ENCODE assay signal across 12 cellular contexts in the genomic region with DNA sequence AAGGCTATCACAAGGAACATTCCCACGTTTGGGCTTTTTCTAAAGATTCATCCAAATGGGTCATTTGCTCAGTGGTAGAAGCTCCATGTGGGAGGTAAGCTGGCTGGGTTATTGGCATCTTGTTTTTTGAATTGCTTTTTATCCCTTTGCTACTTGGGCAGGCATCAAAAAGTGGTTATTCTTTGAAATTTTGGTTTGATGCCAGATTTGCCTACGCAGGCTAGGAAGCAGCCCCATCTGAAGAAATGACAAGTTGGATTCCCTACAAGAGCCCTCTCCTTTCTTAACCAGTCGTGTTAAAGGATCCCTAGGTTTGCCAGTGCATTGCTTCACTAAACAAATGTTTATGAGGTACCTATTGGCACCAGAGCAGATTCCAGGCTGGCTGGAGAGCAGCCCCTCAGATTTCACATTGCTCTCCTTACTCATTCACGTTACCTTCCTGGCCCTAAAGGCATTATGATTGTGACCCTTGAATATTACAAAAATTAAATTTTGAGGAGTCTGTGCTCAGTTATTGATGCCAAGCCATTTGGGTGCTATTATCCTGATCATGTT. TPM values are rescaled to one million over a fixed set of nuclear protein-coding genes. Genes with fewer than 3 reads are reported as not detected.
DNase-seq lines count a peak whose midpoint lies in the region; ATAC-seq, FAIRE-seq and TF ChIP-seq lines count a peak whose summit lies in the region.
"Had no signal": no experiment of that assay in that cellular context is flagged by ENCODE, and none has a peak within 500 bp of the region (broad histone marks: within the 10 kb centered on the region; RNA-seq: fewer than 3 reads in every experiment).

No MANE protein-coding gene starts in this region.

- peak overlapping the region; percentile 14 to 72 (median 65) for H3K27ac Mint-ChIP-seq in CD4-positive, CD25-positive, alpha-beta regulatory T cell
- no peak overlapping the region for H3K27ac Mint-ChIP-seq in GM23338
- H3K27ac Mint-ChIP-seq in naive thymus-derived CD4-positive, alpha-beta T cell = peak overlapping the region; percentile 62 to 89 (median 79)
- no peak overlapping the region for H3K27ac Mint-ChIP-seq in activated T-helper 2 cell treated with anti-CD3 and anti-CD28 coated beads, Interferon-gamma antibody, Interleukin-2, Interleukin-4, amounts not matched to agents 10 μg/mL and 5 μg/mL and 100 μg/mL, durations not matched to agents 14 hours and 24 hours and 36 hours

- no peak overlapping the region for H2AFZ ChIP-seq in GM23338

- no peaks in the 10 kb centered on the region for H3K9me2 ChIP-seq in GM23338 (ENCODE audit: insufficient read depth)
- H3K9me2 ChIP-seq: SK-N-SH had no signal

- TF ChIP-seq POLR2A in upper lobe of left lung (IDR thresholded peaks at IDR 0.05) = no peak

- H3K36me3 Mint-ChIP-seq in CD4-positive, CD25-positive, alpha-beta regulatory T cell = peaks cover 39% of the 10 kb centered on the region
- H3K36me3 Mint-ChIP-seq in GM23338 (ENCODE audit: low read depth) = peaks cover 81% of the 10 kb centered on the region
- peaks cover 4 to 36% (median 29%) of the 10 kb centered on the region in 5 donors for H3K36me3 Mint-ChIP-seq in naive thymus-derived CD4-positive, alpha-beta T cell
- H3K36me3 Mint-ChIP-seq in activated T-helper 2 cell treated with anti-CD3 and anti-CD28 coated beads, Interferon-gamma antibody, Interleukin-2, Interleukin-4, amounts not matched to agents 10 μg/mL and 5 μg/mL and 100 μg/mL, durations not matched to agents 14 hours and 24 hours and 36 hours (ENCODE audit: low read depth) = peaks cover 77% of the 10 kb centered on the region

- no peak for FAIRE-seq in small intestine (lab: Jason Lieb, UNC)

- no peak overlapping the region for H3K27ac ChIP-seq in CD4-positive, CD25-positive, alpha-beta regulatory T cell (ENCODE audit: insufficient read depth, low read length, poor library complexity, severe bottlenecking)
- H3K27ac ChIP-seq in GM23338 (ENCODE audit: low read depth) = 0 out of 2 replicates have a peak overlapping the region, but pooled peaks have one; percentile 32
- peak overlapping the region; percentile 45 for H3K27ac ChIP-seq in naive thymus-derived CD4-positive, alpha-beta T cell (ENCODE audit: low read depth, low read length)
- no peak overlapping the region for H3K27ac ChIP-seq in small intestine (ENCODE audit: low read depth in 1 of 2, low read length in 1 of 2)
- H3K27ac ChIP-seq in upper lobe of left lung = peak overlapping the region in 2 of 4 donors; percentile 38 to 49

- in situ Hi-C loops in astrocyte of the cerebellum (cut with HindIII; ENCODE audit: low sequenced_read_pairs) = no loop called here

- no peaks in the 10 kb centered on the region for H3K9me3 Mint-ChIP-seq in CD4-positive, CD25-positive, alpha-beta regulatory T cell
- H3K9me3 Mint-ChIP-seq in GM23338 = no peaks in the 10 kb centered on the region
- H3K9me3 Mint-ChIP-seq in naive thymus-derived CD4-positive, alpha-beta T cell = peaks cover 0 to 2% (median 0%) of the 10 kb centered on the region in 11 donors
- no peaks in the 10 kb centered on the region for H3K9me3 Mint-ChIP-seq in activated T-helper 2 cell treated with anti-CD3 and anti-CD28 coated beads, Interferon-gamma antibody, Interleukin-2, Interleukin-4, amounts not matched to agents 10 μg/mL and 5 μg/mL and 100 μg/mL, durations not matched to agents 14 hours and 24 hours and 36 hours
- H3K9me3 Mint-ChIP-seq: activated B cell treated with CpG ODN at 0.5 μM for 24 hours; activated T-cell treated with anti-CD3 and anti-CD28 coated beads, Interleukin-2, amount 50 U/mL, for 72 hours had no signal

- ATAC-seq in CD4-positive, CD25-positive, alpha-beta regulatory T cell (ENCODE audit: low read depth in 2 of 2) = no peak
- ATAC-seq in GM23338 (no peak), upper lobe of left lung (ENCODE audit: low FRiP score in 2 of 2) (no peak)
- no peak for ATAC-seq in naive thymus-derived CD4-positive, alpha-beta T cell

- H3K4me1 ChIP-seq in CD4-positive, CD25-positive, alpha-beta regulatory T cell (ENCODE audit: control insufficient read depth, insufficient read depth, low read length, poor library complexity, severe bottlenecking) = peaks cover 25% of the 10 kb centered on the region
- H3K4me1 ChIP-seq in GM23338 (ENCODE audit: insufficient read depth) (no peaks in the 10 kb centered on the region), small intestine (ENCODE audit: control insufficient read depth in 2 of 2, insufficient read depth in 1 of 2, low read depth in 1 of 2, low read length in 1 of 2) (peaks cover 0 to 5% of the 10 kb centered on the region in 2 donors), upper lobe of left lung (peaks cover 14 to 32% (median 24%) of the 10 kb centered on the region in 4 donors)
- H3K4me1 ChIP-seq in naive thymus-derived CD4-positive, alpha-beta T cell (ENCODE audit: control insufficient read depth in 2 of 2, insufficient read depth in 2 of 2, low read length in 2 of 2) = peaks cover 26 to 33% of the 10 kb centered on the region in 2 donors

- H3K36me3 ChIP-seq in CD4-positive, CD25-positive, alpha-beta regulatory T cell (ENCODE audit: control insufficient read depth, insufficient read depth, low read length) = peaks cover 80% of the 10 kb centered on the region
- H3K36me3 ChIP-seq in GM23338 (ENCODE audit: insufficient read depth) (peaks cover 58% of the 10 kb centered on the region), small intestine (ENCODE audit: control insufficient read depth in 2 of 2, insufficient read depth in 2 of 2, low read length in 2 of 2) (peaks cover 31 to 45% of the 10 kb centered on the region in 2 donors), upper lobe of left lung (peaks cover 16 to 89% (median 52%) of the 10 kb centered on the region in 4 donors)
- H3K36me3 ChIP-seq in naive thymus-derived CD4-positive, alpha-beta T cell (ENCODE audit: control insufficient read depth in 2 of 3, insufficient read depth in 3 of 3, low read length in 3 of 3) = peaks cover 17 to 69% (median 28%) of the 10 kb centered on the region in 3 experiments

- DNase-seq in CD4-positive, CD25-positive, alpha-beta regulatory T cell = no peak
- DNase-seq in GM23338 (ENCODE audit: low spot score) (no peak), astrocyte of the cerebellum (ENCODE audit: low read depth) (peak; percentile 47), hepatic stellate cell (ENCODE audit: low spot score) (no peak), small intestine (no peak), upper lobe of left lung (no peak)
- DNase-seq in naive thymus-derived CD4-positive, alpha-beta T cell = no peak
- no peak for DNase-seq in activated T-helper 2 cell treated with anti-CD3 and anti-CD28 coated beads, Interferon-gamma antibody, Interleukin-2, Interleukin-4, amounts not matched to agents 10 μg/mL and 5 μg/mL and 100 μg/mL, durations not matched to agents 14 hours and 24 hours and 36 hours (ENCODE audit: low spot score)
- DNase-seq: activated B cell treated with CpG ODN at 0.5 μM for 24 hours, SK-N-SH had no signal

- TF ChIP-seq CTCF in GM23338 (conservative IDR thresholded peaks at IDR 0.05; ENCODE audit: low read depth in 2 of 2) (no peak), astrocyte of the cerebellum (IDR thresholded peaks at IDR 0.05; ENCODE audit: low read depth, low read length, missing control alignments) (no peak), upper lobe of left lung (IDR thresholded peaks at IDR 0.05) (no peak)

- H3K4me2 ChIP-seq in GM23338 = no peak overlapping the region
- H3K4me2 ChIP-seq: SK-N-SH, smooth muscle cell had no signal

- POLR2A ChIA-PET in naive thymus-derived CD4-positive, alpha-beta T cell (lab: Charles Lee) = interaction anchor here (0.9 kb wide), 1 partner anchor 13 kb away, joined by 4 read pairs; no protein-coding TSS in a partner anchor

- 0 out of 2 replicates have a peak, but pooled peaks cover 3% of the 10 kb centered on the region for H3F3A ChIP-seq in GM23338 (replicated peaks; ENCODE audit: low read depth)

- H3K27me3 Mint-ChIP-seq in CD4-positive, CD25-positive, alpha-beta regulatory T cell = no peaks in the 10 kb centered on the region
- H3K27me3 Mint-ChIP-seq in GM23338 (ENCODE audit: insufficient read depth, low read depth, poor library complexity) = peaks cover 3% of the 10 kb centered on the region
- no peaks in the 10 kb centered on the region for H3K27me3 Mint-ChIP-seq in naive thymus-derived CD4-positive, alpha-beta T cell
- no peaks in the 10 kb centered on the region for H3K27me3 Mint-ChIP-seq in activated T-helper 2 cell treated with anti-CD3 and anti-CD28 coated beads, Interferon-gamma antibody, Interleukin-2, Interleukin-4, amounts not matched to agents 10 μg/mL and 5 μg/mL and 100 μg/mL, durations not matched to agents 14 hours and 24 hours and 36 hours (ENCODE audit: low read depth)
- H3K27me3 Mint-ChIP-seq: activated B cell treated with CpG ODN at 0.5 μM for 24 hours had no signal

- WGBS in small intestine, 3 donors = 65 to 81% (median 71%) methylated on average over 4 of the region's 4 CpGs
- 49 to 63% methylated on average over 4 of the region's 4 CpGs for WGBS in upper lobe of left lung, 2 donors

- H3K79me2 ChIP-seq in GM23338 (replicated peaks; ENCODE audit: insufficient read depth) = peaks cover 83% of the 10 kb centered on the region

- H3K4me3 ChIP-seq in CD4-positive, CD25-positive, alpha-beta regulatory T cell (ENCODE audit: low read depth, low read length) = no peak overlapping the region
- H3K4me3 ChIP-seq in GM23338 (no peak overlapping the region), astrocyte of the cerebellum (ENCODE audit: low read depth, low read length) (no peak overlapping the region), small intestine (ENCODE audit: low read depth in 1 of 2, low read length in 2 of 2) (no peak overlapping the region), upper lobe of left lung (no peak overlapping the region)
- no peak overlapping the region for H3K4me3 ChIP-seq in naive thymus-derived CD4-positive, alpha-beta T cell (ENCODE audit: low read length)
- H3K4me3 ChIP-seq: smooth muscle cell had no signal

- intact Hi-C loops in naive thymus-derived CD4-positive, alpha-beta T cell (cut with micrococcal nuclease) = no loop called here
- intact Hi-C loops in activated T-helper 2 cell treated with anti-CD3 and anti-CD28 coated beads, Interferon-gamma antibody, Interleukin-2, Interleukin-4, amounts not matched to agents 10 μg/mL and 5 μg/mL and 100 μg/mL, durations not matched to agents 14 hours and 24 hours and 36 hours (cut with micrococcal nuclease) = no loop called here

- H3K9me3 ChIP-seq in CD4-positive, CD25-positive, alpha-beta regulatory T cell (ENCODE audit: control insufficient read depth in 2 of 2, low read length in 2 of 2) = no peaks in the 10 kb centered on the region
- H3K9me3 ChIP-seq in naive thymus-derived CD4-positive, alpha-beta T cell (ENCODE audit: control insufficient read depth in 2 of 3, low read length in 3 of 3) = no peaks in the 10 kb centered on the region
- H3K9me3 ChIP-seq in small intestine (ENCODE audit: control insufficient read depth, low read depth) (no peaks in the 10 kb centered on the region), upper lobe of left lung (no peaks in the 10 kb centered on the region)
- H3K9me3 ChIP-seq: SK-N-SH had no signal

- CTCF ChIA-PET in naive thymus-derived CD4-positive, alpha-beta T cell (lab: Charles Lee) = interaction anchor here (1.0 kb wide), 1 partner anchor 90 kb away, joined by 3 read pairs; no protein-coding TSS in a partner anchor

- TF ChIP-seq EP300 in upper lobe of left lung (IDR thresholded peaks at IDR 0.05) = no peak

- peak overlapping the region in 1 of 4 donors; percentile 18 for H3K4me3 Mint-ChIP-seq in CD4-positive, CD25-positive, alpha-beta regulatory T cell
- H3K4me3 Mint-ChIP-seq in GM23338 = no peak overlapping the region
- peak overlapping the region in 2 of 10 donors; percentile 36 to 52 for H3K4me3 Mint-ChIP-seq in naive thymus-derived CD4-positive, alpha-beta T cell
- no peak overlapping the region for H3K4me3 Mint-ChIP-seq in activated T-helper 2 cell treated with anti-CD3 and anti-CD28 coated beads, Interferon-gamma antibody, Interleukin-2, Interleukin-4, amounts not matched to agents 10 μg/mL and 5 μg/mL and 100 μg/mL, durations not matched to agents 14 hours and 24 hours and 36 hours (ENCODE audit: low read depth)
- H3K4me3 Mint-ChIP-seq: activated B cell treated with CpG ODN at 0.5 μM for 24 hours had no signal

- peaks cover 33% of the 10 kb centered on the region for H4K20me1 ChIP-seq in GM23338 (replicated peaks; ENCODE audit: insufficient read depth)

- no peaks in the 10 kb centered on the region for H3K27me3 ChIP-seq in CD4-positive, CD25-positive, alpha-beta regulatory T cell (ENCODE audit: control insufficient read depth, insufficient read depth, low read length)
- H3K27me3 ChIP-seq in GM23338 (ENCODE audit: insufficient read depth) (no peaks in the 10 kb centered on the region), small intestine (ENCODE audit: control insufficient read depth in 2 of 2, insufficient read depth in 2 of 2, low read length in 2 of 2) (no peaks in the 10 kb centered on the region), upper lobe of left lung (no peaks in the 10 kb centered on the region)
- no peaks in the 10 kb centered on the region for H3K27me3 ChIP-seq in naive thymus-derived CD4-positive, alpha-beta T cell (ENCODE audit: control insufficient read depth in 2 of 2, insufficient read depth in 2 of 2, low read length in 2 of 2)

- peaks cover 23 to 70% (median 45%) of the 10 kb centered on the region in 4 donors for H3K4me1 Mint-ChIP-seq in CD4-positive, CD25-positive, alpha-beta regulatory T cell
- no peaks in the 10 kb centered on the region for H3K4me1 Mint-ChIP-seq in GM23338
- H3K4me1 Mint-ChIP-seq in naive thymus-derived CD4-positive, alpha-beta T cell = peaks cover 47 to 78% (median 66%) of the 10 kb centered on the region in 7 donors
- H3K4me1 Mint-ChIP-seq in activated T-helper 2 cell treated with anti-CD3 and anti-CD28 coated beads, Interferon-gamma antibody, Interleukin-2, Interleukin-4, amounts not matched to agents 10 μg/mL and 5 μg/mL and 100 μg/mL, durations not matched to agents 14 hours and 24 hours and 36 hours (ENCODE audit: low read depth) = peaks cover 47% of the 10 kb centered on the region

RNA-seq across cellular contexts. Expression of gene ARID1A, which starts 38.8 kb away (rescaled TPM):
- 139 TPM for total RNA-seq in CD4-positive, CD25-positive, alpha-beta regulatory T cell
- 10 to 100 TPM in 3 of 4 donors, 1 to 10 TPM in 1; 9.5 to 13.4 (median 13.0) TPM for polyA plus RNA-seq in CD4-positive, CD25-positive, alpha-beta regulatory T cell
- 82.1 and 104 TPM in 2 replicates for total RNA-seq in GM23338 (2014; rRNA removed; shearing (Covaris generic))
- polyA plus RNA-seq in GM23338 (2016; fragmentation: Nextera tagmentation; extraction: Ambion mirVana) = 50.0 and 62.6 TPM in 2 replicates
- total RNA-seq in naive thymus-derived CD4-positive, alpha-beta T cell = 100 to 1,000 TPM; 118 to 148 (median 131) TPM
- 10 to 100 TPM; 22.3 to 26.6 TPM for polyA plus RNA-seq in naive thymus-derived CD4-positive, alpha-beta T cell
- polyA plus RNA-seq in small intestine = 10 to 100 TPM in 2 of 3 donors, 1 to 10 TPM in 1; 7.8 to 23.7 (median 13.6) TPM
- 109 TPM in 2 replicates for total RNA-seq in activated T-helper 2 cell treated with anti-CD3 and anti-CD28 coated beads, Interferon-gamma antibody, Interleukin-2, Interleukin-4, amounts not matched to agents 10 μg/mL and 5 μg/mL and 100 μg/mL, durations not matched to agents 14 hours and 24 hours and 36 hours
- 100 to 1,000 TPM in 1 of 6 donors, 10 to 100 TPM in 5; 61.3 to 102 (median 70.5) TPM for total RNA-seq in upper lobe of left lung

RNA-seq across cellular contexts. Expression of gene PIGV, which starts 53.2 kb away (rescaled TPM):
- 8.6 TPM for total RNA-seq in CD4-positive, CD25-positive, alpha-beta regulatory T cell
- polyA plus RNA-seq in CD4-positive, CD25-positive, alpha-beta regulatory T cell = 10 to 100 TPM in 2 of 4 donors, 1 to 10 TPM in 2; 8.3 to 13.2 (median 9.8) TPM
- 11.7 and 12.6 TPM in 2 replicates for total RNA-seq in GM23338 (2014; rRNA removed; shearing (Covaris generic))
- polyA plus RNA-seq in GM23338 (2016; fragmentation: Nextera tagmentation; extraction: Ambion mirVana) (3.8 and 4.5 TPM in 2 replicates), small intestine (10 to 100 TPM in 1 of 3 donors, 1 to 10 TPM in 2; 3.4 to 12.9 (median 4.1) TPM)
- 10 to 100 TPM in 4 of 5 experiments, 1 to 10 TPM in 1; 8.4 to 17.9 (median 16.7) TPM for total RNA-seq in naive thymus-derived CD4-positive, alpha-beta T cell
- 10 to 100 TPM in 1 of 2 donors, 1 to 10 TPM in 1; 7.0 to 11.3 TPM for polyA plus RNA-seq in naive thymus-derived CD4-positive, alpha-beta T cell
- total RNA-seq in activated T-helper 2 cell treated with anti-CD3 and anti-CD28 coated beads, Interferon-gamma antibody, Interleukin-2, Interleukin-4, amounts not matched to agents 10 μg/mL and 5 μg/mL and 100 μg/mL, durations not matched to agents 14 hours and 24 hours and 36 hours = 19.4 and 20.1 TPM in 2 replicates
- 10 to 100 TPM; 11.9 to 25.1 (median 17.5) TPM for total RNA-seq in upper lobe of left lung

Comparison
In these comparisons a context has a peak if more than half of its experiments do, and no peak if none do; other contexts are left out.
1. H3K27ac ChIP-seq: peak in GM23338 (single experiment) and naive thymus-derived CD4-positive, alpha-beta T cell (single experiment); none in CD4-positive, CD25-positive, alpha-beta regulatory T cell (single experiment) and small intestine (0 of 2).
2. H3K27ac Mint-ChIP-seq: peak in CD4-positive, CD25-positive, alpha-beta regulatory T cell (3 of 3) and naive thymus-derived CD4-positive, alpha-beta T cell (9 of 9); none in GM23338 (single experiment) and activated T-helper 2 cell treated with anti-CD3 and anti-CD28 coated beads, Interferon-gamma antibody, Interleukin-2, Interleukin-4, amounts not matched to agents 10 μg/mL and 5 μg/mL and 100 μg/mL, durations not matched to agents 14 hours and 24 hours and 36 hours (single experiment).